In genomic region chr19:50003254-50003788, GRCh38 we compare ENCODE assay signal across 21 cellular contexts. TPM values are rescaled to one million over a fixed set of nuclear protein-coding genes. Genes with fewer than 3 reads are reported as not detected.
DNase-seq lines count a peak whose midpoint lies in the region; ATAC-seq and TF ChIP-seq lines count a peak whose summit lies in the region.
"Had no signal": no experiment of that assay in that cellular context is flagged by ENCODE, and none has a peak within 500 bp of the region (broad histone marks: within the 10 kb centered on the region; RNA-seq: fewer than 3 reads in every experiment).

No MANE protein-coding gene starts in this region.

- CTCF ChIA-PET in activated CD8-positive, alpha-beta memory T cell treated with anti-CD3 and anti-CD28 coated beads, Interleukin-2, amount 10 ng/mL, durations not matched to agents 7 days and 5 days (lab: Charles Lee), result interaction anchor here (1.2 to 1.9 kb wide), 3 partner anchors 18 to 133 kb away, joined by 3 to 4 read pairs (median 3); no protein-coding TSS in a partner anchor

- no peaks in the 10 kb centered on the region for H3K27me3 ChIP-seq in heart left ventricle
- H3K27me3 ChIP-seq in osteoblast (ENCODE audit: insufficient read depth, low read length), result no peaks in the 10 kb centered on the region
- H3K27me3 ChIP-seq: breast epithelium, neural progenitor cell had no signal

- no peak overlapping the region for H3K4me3 ChIP-seq in heart left ventricle
- no peak overlapping the region for H3K4me3 ChIP-seq in osteoblast (ENCODE audit: insufficient read depth, low read length)
- H3K4me3 ChIP-seq: breast epithelium, neural progenitor cell had no signal

- no peak for TF ChIP-seq CTCF in heart left ventricle (IDR thresholded peaks at IDR 0.05)
- no peak for TF ChIP-seq CTCF in osteoblast (IDR thresholded peaks at IDR 0.05; ENCODE audit: extremely low read depth, low read depth, low read length)

- H3K27ac ChIP-seq in heart left ventricle (peak overlapping the region in 3 of 12 donors; percentile 12 to 78 (median 23)), osteoblast (ENCODE audit: low read depth, low read length) (peak overlapping the region; percentile 21)
- H3K27ac ChIP-seq: HL-60, neural progenitor cell had no signal

- no peak overlapping the region for H3K4me2 ChIP-seq in osteoblast (ENCODE audit: insufficient read depth, low read length)
- H3K4me2 ChIP-seq: neural progenitor cell had no signal

- no peaks in the 10 kb centered on the region for H3K9me3 ChIP-seq in heart left ventricle
- H3K9me3 ChIP-seq in osteoblast (ENCODE audit: low read depth, low read length), result no peaks in the 10 kb centered on the region
- H3K9me3 ChIP-seq: breast epithelium had no signal

- H3K9me3 Mint-ChIP-seq in activated CD8-positive, alpha-beta memory T cell treated with anti-CD3 and anti-CD28 coated beads, Interleukin-2, amount 10 ng/mL, durations not matched to agents 7 days and 5 days (ENCODE audit: low read depth), result no peaks in the 10 kb centered on the region
- H3K9me3 Mint-ChIP-seq: activated naive CD8-positive, alpha-beta T cell treated with anti-CD3 and anti-CD28 coated beads, Interleukin-2, amount 50 U/mL, for 24 hours; activated T-helper 2 cell treated with anti-CD3 and anti-CD28 coated beads, Interferon-gamma antibody, Interleukin-2, Interleukin-4, amounts not matched to agents 10 μg/mL and 5 μg/mL and 100 μg/mL, durations not matched to agents 14 hours and 24 hours and 36 hours; neural progenitor cell had no signal

- no peak overlapping the region for H3K27ac Mint-ChIP-seq in activated CD8-positive, alpha-beta memory T cell treated with anti-CD3 and anti-CD28 coated beads, Interleukin-2, amount 10 ng/mL, durations not matched to agents 7 days and 5 days
- H3K27ac Mint-ChIP-seq: neural progenitor cell, progenitor cell of endocrine pancreas had no signal

- H3K36me3 Mint-ChIP-seq in activated CD8-positive, alpha-beta memory T cell treated with anti-CD3 and anti-CD28 coated beads, Interleukin-2, amount 10 ng/mL, durations not matched to agents 7 days and 5 days, result peaks cover 47% of the 10 kb centered on the region

- peaks cover 4% of the 10 kb centered on the region for H3K79me2 ChIP-seq in osteoblast (ENCODE audit: insufficient read depth, low read length)

- TF ChIP-seq POLR2A in heart left ventricle (IDR thresholded peaks at IDR 0.05), result no peak

- H3K4me1 ChIP-seq in heart left ventricle (peaks cover 0 to 30% (median 7%) of the 10 kb centered on the region in 12 donors), osteoblast (ENCODE audit: insufficient read depth, low read length) (peaks cover 11% of the 10 kb centered on the region)
- H3K4me1 ChIP-seq: breast epithelium, neural progenitor cell had no signal

- intact Hi-C loops in Right ventricle myocardium inferior (cut with DNase I), result no loop called here
- intact Hi-C loops in heart left ventricle (cut with DNase I), result no loop called here

- no peaks in the 10 kb centered on the region for H3K27me3 Mint-ChIP-seq in activated CD8-positive, alpha-beta memory T cell treated with anti-CD3 and anti-CD28 coated beads, Interleukin-2, amount 10 ng/mL, durations not matched to agents 7 days and 5 days
- H3K27me3 Mint-ChIP-seq: activated naive CD8-positive, alpha-beta T cell treated with anti-CD3 and anti-CD28 coated beads, Interleukin-2, amount 50 U/mL, for 24 hours; progenitor cell of endocrine pancreas had no signal

- peak; percentile 55 for DNase-seq in Right ventricle myocardium inferior (ENCODE audit: missing footprints)
- DNase-seq in heart left ventricle, result no peak
- peak; percentile 17 for DNase-seq in UCSD-AML1 (lab: John Stamatoyannopoulos, UW; ENCODE audit: unreplicated experiment)
- no peak for DNase-seq in osteoblast (ENCODE audit: insufficient read length, low spot score, missing footprints)
- DNase-seq in activated CD8-positive, alpha-beta memory T cell treated with anti-CD3 and anti-CD28 coated beads, Interleukin-2, amount 10 ng/mL, durations not matched to agents 7 days and 5 days, result no peak
- DNase-seq in SHP77 treated with DMSO at 0.1 percent for 48 hours (lab: John Stamatoyannopoulos, UW), result no peak
- DNase-seq: cortex of kidney; hippocampal formation; NCI-H1048; NCI-H2081 treated with DMSO at 0.1 percent for 48 hours; stimulated activated CD4-positive, alpha-beta T cell treated with anti-CD3 and anti-CD28 coated beads, Interleukin-4, amount 100 ng/mL, for 1 hour had no signal

- no peak overlapping the region for H2AFZ ChIP-seq in osteoblast (ENCODE audit: low read length)
- H2AFZ ChIP-seq: neural progenitor cell had no signal

- ATAC-seq in Right ventricle myocardium inferior, result no peak
- ATAC-seq in heart left ventricle, result no peak
- ATAC-seq in activated CD8-positive, alpha-beta memory T cell treated with anti-CD3 and anti-CD28 coated beads, Interleukin-2, amount 10 ng/mL, durations not matched to agents 7 days and 5 days, result no peak
- ATAC-seq in GM19035 (IDR thresholded peaks at IDR 0.05; ENCODE audit: unreplicated experiment), result no peak
- no peak for ATAC-seq in GM18858 (IDR thresholded peaks at IDR 0.05; ENCODE audit: unreplicated experiment)

- no peak overlapping the region for H3K4me3 Mint-ChIP-seq in activated CD8-positive, alpha-beta memory T cell treated with anti-CD3 and anti-CD28 coated beads, Interleukin-2, amount 10 ng/mL, durations not matched to agents 7 days and 5 days
- H3K4me3 Mint-ChIP-seq: neural progenitor cell had no signal

- peaks cover 38% of the 10 kb centered on the region for H3K4me1 Mint-ChIP-seq in activated CD8-positive, alpha-beta memory T cell treated with anti-CD3 and anti-CD28 coated beads, Interleukin-2, amount 10 ng/mL, durations not matched to agents 7 days and 5 days
- H3K4me1 Mint-ChIP-seq: neural progenitor cell had no signal

- 92 to 93% (median 92%) methylated on average over 16 to 17 of the region's 17 CpGs for WGBS in heart left ventricle, 4 donors

- H3K36me3 ChIP-seq in heart left ventricle (peaks cover 3 to 98% (median 93%) of the 10 kb centered on the region in 9 donors), osteoblast (ENCODE audit: insufficient read depth, low read length) (peaks cover 66% of the 10 kb centered on the region)
- H3K36me3 ChIP-seq: neural progenitor cell had no signal

- H4K20me1 ChIP-seq in osteoblast (ENCODE audit: insufficient read depth, low read length), result peaks cover 48% of the 10 kb centered on the region

RNA-seq across cellular contexts. Expression of gene VRK3, which starts 21.9 kb away (rescaled TPM):
- total RNA-seq in Right ventricle myocardium inferior, result 22.9 TPM
- total RNA-seq in heart left ventricle, result 10 to 100 TPM; 17.8 to 33.7 (median 23.1) TPM
- 10 to 100 TPM in 1 of 2 donors, 1 to 10 TPM in 1; 9.9 to 32.4 TPM for polyA plus RNA-seq in heart left ventricle
- 24.2 and 30.6 TPM in 2 replicates for total RNA-seq in osteoblast
- total RNA-seq in activated CD8-positive, alpha-beta memory T cell treated with anti-CD3 and anti-CD28 coated beads, Interleukin-2, amount 10 ng/mL, durations not matched to agents 7 days and 5 days, result 10 to 100 TPM; 70.5 to 71.3 TPM

RNA-seq across cellular contexts. Expression of gene ZNF473, which starts 22.5 kb away (rescaled TPM):
- total RNA-seq in Right ventricle myocardium inferior, result 3.2 TPM
- 1 to 10 TPM; 2.3 to 6.5 (median 3.9) TPM for total RNA-seq in heart left ventricle
- polyA plus RNA-seq in heart left ventricle, result 1 to 10 TPM; 1.6 to 2.6 TPM
- total RNA-seq in osteoblast, result 8.3 and 8.8 TPM in 2 replicates
- total RNA-seq in activated CD8-positive, alpha-beta memory T cell treated with anti-CD3 and anti-CD28 coated beads, Interleukin-2, amount 10 ng/mL, durations not matched to agents 7 days and 5 days, result 1 to 10 TPM; 7.9 to 8.4 TPM

RNA-seq across cellular contexts. Expression of gene SIGLEC11, which starts 42.3 kb away (rescaled TPM):
- 0.60 TPM for total RNA-seq in Right ventricle myocardium inferior
- total RNA-seq in heart left ventricle, result 1 to 10 TPM in 5 of 9 donors, under 1 TPM in 2, not detected in 2; 0.37 to 3.0 (median 1.2) TPM
- under 1 TPM; 0.22 to 0.80 TPM for polyA plus RNA-seq in heart left ventricle
- under 0.01 TPM in 1 of 2 replicates, not detected in the other for total RNA-seq in osteoblast
- total RNA-seq in activated CD8-positive, alpha-beta memory T cell treated with anti-CD3 and anti-CD28 coated beads, Interleukin-2, amount 10 ng/mL, durations not matched to agents 7 days and 5 days, result not detected
- total RNA-seq: activated T-helper 2 cell treated with anti-CD3 and anti-CD28 coated beads, Interferon-gamma antibody, Interleukin-2, Interleukin-4, amounts not matched to agents 10 μg/mL and 5 μg/mL and 100 μg/mL, durations not matched to agents 14 hours and 24 hours and 36 hours; NCI-H460; progenitor cell of endocrine pancreas; RPMI7951 had no signal

Comparison
In these comparisons a context has a peak if more than half of its experiments do, and no peak if none do; other contexts are left out.
1. DNase-seq: peak in Right ventricle myocardium inferior (single experiment) and UCSD-AML1 (single experiment); none in heart left ventricle (0 of 5), osteoblast (single experiment), activated CD8-positive, alpha-beta memory T cell treated with anti-CD3 and anti-CD28 coated beads, Interleukin-2, amount 10 ng/mL, durations not matched to agents 7 days and 5 days (single experiment) and SHP77 treated with DMSO at 0.1 percent for 48 hours (single experiment).